Comparison of ENCODE assay signal across 1 cellular context in the genomic region with DNA sequence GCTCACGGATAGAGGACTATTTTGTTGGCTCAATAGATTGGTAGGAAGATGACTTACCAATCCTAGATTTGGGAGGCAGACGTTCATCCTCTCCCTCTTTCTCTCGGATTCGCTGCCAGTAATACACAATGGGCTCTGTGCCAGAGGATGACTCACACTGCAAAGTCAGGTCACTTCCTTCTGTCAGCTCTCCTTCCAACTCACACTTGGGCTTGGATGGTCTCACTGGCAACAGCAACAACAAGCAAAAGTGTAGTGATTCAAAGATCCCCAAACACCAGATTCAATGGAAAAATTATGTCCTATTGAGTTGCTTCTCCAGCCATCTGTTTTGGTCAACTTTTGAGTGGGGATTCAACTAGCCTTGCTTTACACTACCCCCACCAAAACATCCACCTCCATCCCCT.
TF ChIP-seq lines count a peak whose summit lies in the region.

No MANE protein-coding gene starts in this region.

TF ChIP-seq in K562, 482 proteins besides CTCF, POLR2A, EP300 and RAD21 (continued from another document and continues in another):
- TF ChIP-seq ZNF384 (IDR thresholded peaks at IDR 0.05; ENCODE audit: low read depth, low read length) = no peak
- TF ChIP-seq SMC3 (conservative IDR thresholded peaks at IDR 0.05; ENCODE audit: insufficient read depth, low read depth, low read length) = no peak
- TF ChIP-seq ARHGAP35 (IDR thresholded peaks at IDR 0.05; ENCODE audit: partially characterized antibody) = no peak
- TF ChIP-seq RBM34 (IDR thresholded peaks at IDR 0.05; ENCODE audit: borderline replicate concordance, insufficient read depth, low read length) = no peak
- TF ChIP-seq RBM39 (optimal IDR thresholded peaks at IDR 0.05; ENCODE audit: low read depth, low read length) = no peak
- no peak for TF ChIP-seq BCLAF1 (IDR thresholded peaks at IDR 0.05; ENCODE audit: borderline replicate concordance in 1 of 2, control insufficient read depth in 1 of 2, low read depth in 2 of 2, low read length in 1 of 2)
- no peak for TF ChIP-seq KDM2B (CRISPR knock-in tag; IDR thresholded peaks at IDR 0.05)
- TF ChIP-seq HLTF (IDR thresholded peaks at IDR 0.05) = no peak
- TF ChIP-seq MTA1 (IDR thresholded peaks at IDR 0.05; ENCODE audit: borderline replicate concordance) = no peak
- no peak for TF ChIP-seq MAFF (IDR thresholded peaks at IDR 0.05; ENCODE audit: low read length)
- TF ChIP-seq EHMT2 (IDR thresholded peaks at IDR 0.05) = no peak
- TF ChIP-seq ZBTB40 (IDR thresholded peaks at IDR 0.05) = no peak
- TF ChIP-seq ZBTB40 (CRISPR knock-in tag; IDR thresholded peaks at IDR 0.05) = no peak
- TF ChIP-seq RFX5 (IDR thresholded peaks at IDR 0.05; ENCODE audit: low read depth, low read length) = no peak
- TF ChIP-seq KLF10 (CRISPR knock-in tag; IDR thresholded peaks at IDR 0.05) = no peak
- TF ChIP-seq LCOR (CRISPR knock-in tag; IDR thresholded peaks at IDR 0.05) = no peak
- TF ChIP-seq, protein P1, sequence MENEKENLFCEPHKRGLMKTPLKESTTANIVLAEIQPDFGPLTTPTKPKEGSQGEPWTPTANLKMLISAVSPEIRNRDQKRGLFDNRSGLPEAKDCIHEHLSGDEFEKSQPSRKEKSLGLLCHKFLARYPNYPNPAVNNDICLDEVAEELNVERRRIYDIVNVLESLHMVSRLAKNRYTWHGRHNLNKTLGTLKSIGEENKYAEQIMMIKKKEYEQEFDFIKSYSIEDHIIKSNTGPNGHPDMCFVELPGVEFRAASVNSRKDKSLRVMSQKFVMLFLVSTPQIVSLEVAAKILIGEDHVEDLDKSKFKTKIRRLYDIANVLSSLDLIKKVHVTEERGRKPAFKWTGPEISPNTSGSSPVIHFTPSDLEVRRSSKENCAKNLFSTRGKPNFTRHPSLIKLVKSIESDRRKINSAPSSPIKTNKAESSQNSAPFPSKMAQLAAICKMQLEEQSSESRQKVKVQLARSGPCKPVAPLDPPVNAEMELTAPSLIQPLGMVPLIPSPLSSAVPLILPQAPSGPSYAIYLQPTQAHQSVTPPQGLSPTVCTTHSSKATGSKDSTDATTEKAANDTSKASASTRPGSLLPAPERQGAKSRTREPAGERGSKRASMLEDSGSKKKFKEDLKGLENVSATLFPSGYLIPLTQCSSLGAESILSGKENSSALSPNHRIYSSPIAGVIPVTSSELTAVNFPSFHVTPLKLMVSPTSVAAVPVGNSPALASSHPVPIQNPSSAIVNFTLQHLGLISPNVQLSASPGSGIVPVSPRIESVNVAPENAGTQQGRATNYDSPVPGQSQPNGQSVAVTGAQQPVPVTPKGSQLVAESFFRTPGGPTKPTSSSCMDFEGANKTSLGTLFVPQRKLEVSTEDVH (IDR thresholded peaks at IDR 0.05; ENCODE audit: low read depth, partially characterized antibody) = no peak
- TF ChIP-seq NFYB (IDR thresholded peaks at IDR 0.05; ENCODE audit: extremely low read depth, insufficient read length) = no peak
- TF ChIP-seq HMGXB4 (CRISPR knock-in tag; IDR thresholded peaks at IDR 0.05) = no peak
- no peak for TF ChIP-seq ZNF12 (CRISPR knock-in tag; IDR thresholded peaks at IDR 0.05)
- TF ChIP-seq, protein P2, sequence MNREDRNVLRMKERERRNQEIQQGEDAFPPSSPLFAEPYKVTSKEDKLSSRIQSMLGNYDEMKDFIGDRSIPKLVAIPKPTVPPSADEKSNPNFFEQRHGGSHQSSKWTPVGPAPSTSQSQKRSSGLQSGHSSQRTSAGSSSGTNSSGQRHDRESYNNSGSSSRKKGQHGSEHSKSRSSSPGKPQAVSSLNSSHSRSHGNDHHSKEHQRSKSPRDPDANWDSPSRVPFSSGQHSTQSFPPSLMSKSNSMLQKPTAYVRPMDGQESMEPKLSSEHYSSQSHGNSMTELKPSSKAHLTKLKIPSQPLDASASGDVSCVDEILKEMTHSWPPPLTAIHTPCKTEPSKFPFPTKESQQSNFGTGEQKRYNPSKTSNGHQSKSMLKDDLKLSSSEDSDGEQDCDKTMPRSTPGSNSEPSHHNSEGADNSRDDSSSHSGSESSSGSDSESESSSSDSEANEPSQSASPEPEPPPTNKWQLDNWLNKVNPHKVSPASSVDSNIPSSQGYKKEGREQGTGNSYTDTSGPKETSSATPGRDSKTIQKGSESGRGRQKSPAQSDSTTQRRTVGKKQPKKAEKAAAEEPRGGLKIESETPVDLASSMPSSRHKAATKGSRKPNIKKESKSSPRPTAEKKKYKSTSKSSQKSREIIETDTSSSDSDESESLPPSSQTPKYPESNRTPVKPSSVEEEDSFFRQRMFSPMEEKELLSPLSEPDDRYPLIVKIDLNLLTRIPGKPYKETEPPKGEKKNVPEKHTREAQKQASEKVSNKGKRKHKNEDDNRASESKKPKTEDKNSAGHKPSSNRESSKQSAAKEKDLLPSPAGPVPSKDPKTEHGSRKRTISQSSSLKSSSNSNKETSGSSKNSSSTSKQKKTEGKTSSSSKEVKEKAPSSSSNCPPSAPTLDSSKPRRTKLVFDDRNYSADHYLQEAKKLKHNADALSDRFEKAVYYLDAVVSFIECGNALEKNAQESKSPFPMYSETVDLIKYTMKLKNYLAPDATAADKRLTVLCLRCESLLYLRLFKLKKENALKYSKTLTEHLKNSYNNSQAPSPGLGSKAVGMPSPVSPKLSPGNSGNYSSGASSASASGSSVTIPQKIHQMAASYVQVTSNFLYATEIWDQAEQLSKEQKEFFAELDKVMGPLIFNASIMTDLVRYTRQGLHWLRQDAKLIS (CRISPR knock-in tag; IDR thresholded peaks at IDR 0.05) = no peak
- no peak for TF ChIP-seq CC2D1A (IDR thresholded peaks at IDR 0.05)
- no peak for TF ChIP-seq PCBP1 (IDR thresholded peaks at IDR 0.05; ENCODE audit: low read depth, low read length, poor library complexity, severe bottlenecking)
- no peak for TF ChIP-seq NR1H2 (CRISPR knock-in tag; IDR thresholded peaks at IDR 0.05)
- TF ChIP-seq ZNF324 (CRISPR knock-in tag; IDR thresholded peaks at IDR 0.05) = peak; percentile 88
- no peak for TF ChIP-seq BCL6 (CRISPR knock-in tag; IDR thresholded peaks at IDR 0.05)
- TF ChIP-seq ILF3 (IDR thresholded peaks at IDR 0.05; ENCODE audit: borderline replicate concordance) = no peak
- no peak for TF ChIP-seq PPARD (CRISPR knock-in tag; IDR thresholded peaks at IDR 0.05)
- TF ChIP-seq SETDB1 (IDR thresholded peaks at IDR 0.05; ENCODE audit: low read length) = no peak
- TF ChIP-seq TAF7 (tag; IDR thresholded peaks at IDR 0.05) = no peak
- no peak for TF ChIP-seq ZNF224 (CRISPR knock-in tag; IDR thresholded peaks at IDR 0.05)
- no peak for TF ChIP-seq ZNF3 (CRISPR knock-in tag; IDR thresholded peaks at IDR 0.05)
- no peak for TF ChIP-seq ZNF551 (CRISPR knock-in tag; IDR thresholded peaks at IDR 0.05)
- TF ChIP-seq CBX1 (IDR thresholded peaks at IDR 0.05; ENCODE audit: low read depth) = no peak
- TF ChIP-seq SIN3A (IDR thresholded peaks at IDR 0.05; ENCODE audit: borderline replicate concordance in 2 of 2, control insufficient read depth in 1 of 2, low read depth in 2 of 2, low read length in 2 of 2) = no peak
- peak; percentile 64; the same call in 1 of the 2 replicates for TF ChIP-seq SPI1 (IDR thresholded peaks at IDR 0.05; ENCODE audit: borderline replicate concordance, low read depth, low read length)
- no peak for TF ChIP-seq KDM1A (IDR thresholded peaks at IDR 0.05)
- no peak for TF ChIP-seq MBD2 (IDR thresholded peaks at IDR 0.05; ENCODE audit: borderline replicate concordance, low read depth)
- TF ChIP-seq LARP7 (IDR thresholded peaks at IDR 0.05) = no peak
- TF ChIP-seq CCAR2 (IDR thresholded peaks at IDR 0.05; ENCODE audit: low read depth, low read length) = no peak
